10 cellular contexts compared by ENCODE assay signal in genomic region chr3:197468866-197469382, GRCh38.
DNase-seq lines count a peak whose midpoint lies in the region; ATAC-seq, FAIRE-seq and TF ChIP-seq lines count a peak whose summit lies in the region.
"Had no signal": no experiment of that assay in that cellular context is flagged by ENCODE, and none has a peak within 500 bp of the region (broad histone marks: within the 10 kb centered on the region; RNA-seq: fewer than 3 reads in every experiment).

No MANE protein-coding gene starts in this region.

- H3K56ac ChIP-seq in IMR-90 (ENCODE audit: extremely low read depth, insufficient read depth, low read length) = no peak overlapping the region

- H3K9me3 ChIP-seq in IMR-90 (ENCODE audit: control insufficient read depth, insufficient read depth, low read length) (no peaks in the 10 kb centered on the region), testis (no peaks in the 10 kb centered on the region)

- 31% methylated on average over 4 of the region's 5 CpGs; no CpG with 5 or more reads in 1 of the 2 experiments for WGBS in IMR-90 (ENCODE audit: extremely low coverage in 2 of 2, insufficient read length in 1 of 2), 2 experiments
- 43 to 49% methylated on average over 5 of the region's 5 CpGs for WGBS in testis, 2 donors

- H2AFZ ChIP-seq in IMR-90 (replicated peaks; ENCODE audit: low read length, poor library complexity) = no peak overlapping the region

- peaks cover under 1% of the 10 kb centered on the region for H3K36me3 Mint-ChIP-seq in chondrocyte (ENCODE audit: low read depth)

- no peak overlapping the region for H2BK120ac ChIP-seq in IMR-90 (ENCODE audit: low read depth, low read length)

- in situ Hi-C loops in IMR-90 (cut with MboI; ENCODE audit: low sequenced_read_pairs) = no loop called here

- ATAC-seq in IMR-90 (ENCODE audit: low read depth) = peak; percentile 46
- peak; percentile 74 for ATAC-seq in left lobe of liver

- no peak overlapping the region for H3K14ac ChIP-seq in IMR-90 (replicated peaks; ENCODE audit: low read depth, low read length)

- no peak overlapping the region for H3K4me3 ChIP-seq in IMR-90 (ENCODE audit: insufficient read depth, low read depth, low read length)
- no peak overlapping the region for H3K4me3 ChIP-seq in testis

- no peak overlapping the region for H2AK9ac ChIP-seq in IMR-90 (replicated peaks; ENCODE audit: low read depth, low read length, poor library complexity)

- TF ChIP-seq RAD21 in IMR-90 (IDR thresholded peaks at IDR 0.05; ENCODE audit: low read length) = no peak

- H2BK20ac ChIP-seq in IMR-90 (ENCODE audit: low read depth, low read length) = peak overlapping the region; percentile 46; the same call in 1 of the 2 replicates

- H3K36me3 ChIP-seq in IMR-90 (ENCODE audit: control insufficient read depth, insufficient read depth, low read length) (no peaks in the 10 kb centered on the region), testis (ENCODE audit: low read depth, missing control alignments) (no peaks in the 10 kb centered on the region)

- no peak overlapping the region for H3K4ac ChIP-seq in IMR-90 (ENCODE audit: low read depth, low read length)

- POLR2A ChIA-PET in IMR-90 (lab: Charles Lee; ENCODE audit: unreplicated experiment) = no interaction called here

- no peak overlapping the region for H2BK5ac ChIP-seq in IMR-90 (ENCODE audit: low read depth, low read length, poor library complexity, severe bottlenecking)

- no TSS peak for BruUV-seq in IMR-90 (replicated peaks; lab: Mats Ljungman, UMichigan)

- H4K8ac ChIP-seq in IMR-90 (ENCODE audit: low read depth in 2 of 2, low read length in 2 of 2) = no peak overlapping the region

- no peak overlapping the region for H3K9ac ChIP-seq in IMR-90 (ENCODE audit: low read depth, low read length)

- no peaks in the 10 kb centered on the region for H4K20me1 ChIP-seq in IMR-90 (ENCODE audit: insufficient read depth, low read length)

- H3K27me3 Mint-ChIP-seq in chondrocyte (ENCODE audit: low read depth) = no peaks in the 10 kb centered on the region

- intact Hi-C loops in IMR-90 (cut with micrococcal nuclease) = loop anchor here (5.0 kb wide), 1 partner anchor 172 kb away; the partner anchor contains the start of gene DLG1
- intact Hi-C loops in testis (cut with DNase I; ENCODE audit: low total_unique reads) = no loop called here

- dilution Hi-C loops in IMR-90 (cut with HindIII; ENCODE audit: low sequenced_read_pairs, unreplicated experiment) = no loop called here

- H3K27ac ChIP-seq in IMR-90 (ENCODE audit: insufficient read depth, low read length) (no peak overlapping the region), testis (no peak overlapping the region)

- H4K91ac ChIP-seq in IMR-90 (ENCODE audit: insufficient read depth, low read depth, low read length) = no peak overlapping the region

- no peak overlapping the region for H2AK5ac ChIP-seq in IMR-90 (ENCODE audit: low read depth, low read length)

- no peak overlapping the region for H4K5ac ChIP-seq in IMR-90 (ENCODE audit: low read depth, low read length)

- CTCF ChIA-PET in IMR-90 (lab: Yijun Ruan, JAX) = interaction anchor here (0.6 kb wide), 1 partner anchor 319 kb away, joined by 3 read pairs; no protein-coding TSS in a partner anchor

- FAIRE-seq in GM12892 (lab: Jason Lieb, UNC) = no peak
- FAIRE-seq: endometrium had no signal

- peaks cover 83% of the 10 kb centered on the region for H3K4me1 Mint-ChIP-seq in chondrocyte (ENCODE audit: low read depth)

- 0 out of 2 replicates have a peak overlapping the region, but pooled peaks have one; percentile 43 for H3K23ac ChIP-seq in IMR-90 (ENCODE audit: low read depth, low read length)

- H3K4me1 ChIP-seq in IMR-90 (ENCODE audit: control insufficient read depth, insufficient read depth, low read length) (peaks cover 13% of the 10 kb centered on the region), testis (peaks cover 62% of the 10 kb centered on the region)

- no peak overlapping the region for H3K4me2 ChIP-seq in IMR-90 (ENCODE audit: low read depth, low read length)

- DNase-seq in IMR-90 (peak; percentile 46), chondrocyte (ENCODE audit: low spot score) (peak; percentile 24), left lobe of liver (ENCODE audit: low spot score) (peak; percentile 95), testis (peak; percentile 42), GM10266 (ENCODE audit: extremely low spot score) (no peak), HUDEP-2 (lab: John Stamatoyannopoulos, UW; ENCODE audit: unreplicated experiment in 76 of 76) (no peak), GM12892 (ENCODE audit: insufficient read length) (no peak)
- DNase-seq: activated T-cell treated with anti-CD3 and anti-CD28 coated beads, Interleukin-2, amount 50 U/mL, for 24 hours; NCI-H2171 treated with DMSO at 0.1 percent for 48 hours had no signal

- TF ChIP-seq POLR2A in IMR-90 (IDR thresholded peaks at IDR 0.05; ENCODE audit: low read depth, low read length) (no peak), testis (IDR thresholded peaks at IDR 0.05) (no peak), GM12892 (IDR thresholded peaks at IDR 0.05; ENCODE audit: low read depth, low read length) (no peak)

- H3K9me1 ChIP-seq in IMR-90 (ENCODE audit: insufficient read depth, low read length) = 0 out of 2 replicates have a peak, but pooled peaks cover 4% of the 10 kb centered on the region

- TF ChIP-seq CTCF in IMR-90 (conservative IDR thresholded peaks at IDR 0.05; ENCODE audit: low read depth, low read length) = no peak
- no peak for TF ChIP-seq CTCF in chondrocyte (IDR thresholded peaks at IDR 0.05)
- TF ChIP-seq CTCF in testis (IDR thresholded peaks at IDR 0.05) = no peak
- no peak for TF ChIP-seq CTCF in GM10266 (IDR thresholded peaks at IDR 0.05; ENCODE audit: control insufficient read depth, insufficient read depth, low read depth, missing control alignments)

- no peak overlapping the region for H2BK15ac ChIP-seq in IMR-90 (ENCODE audit: low read depth, low read length)

- H3K27ac Mint-ChIP-seq in chondrocyte (ENCODE audit: unreplicated experiment) = peak overlapping the region; percentile 39
- H3K27ac Mint-ChIP-seq: activated T-cell treated with anti-CD3 and anti-CD28 coated beads, Interleukin-2, amount 50 U/mL, for 24 hours had no signal

- H3K18ac ChIP-seq in IMR-90 (ENCODE audit: low read depth, low read length) = no peak overlapping the region

- H3K4me3 Mint-ChIP-seq in chondrocyte (ENCODE audit: unreplicated experiment) = no peak overlapping the region
- H3K4me3 Mint-ChIP-seq: activated T-cell treated with anti-CD3 and anti-CD28 coated beads, Interleukin-2, amount 50 U/mL, for 24 hours had no signal

- no peaks in the 10 kb centered on the region for H3K79me1 ChIP-seq in IMR-90 (ENCODE audit: low read depth in 1 of 2, low read length in 2 of 2)

- no peaks in the 10 kb centered on the region for H3K9me3 Mint-ChIP-seq in chondrocyte (ENCODE audit: low read depth)
- H3K9me3 Mint-ChIP-seq: activated T-cell treated with anti-CD3 and anti-CD28 coated beads, Interleukin-2, amount 50 U/mL, for 24 hours had no signal

- H3K27me3 ChIP-seq in IMR-90 (ENCODE audit: control insufficient read depth, insufficient read depth, low read length) (peaks cover 4% of the 10 kb centered on the region), testis (no peaks in the 10 kb centered on the region)

TF ChIP-seq in IMR-90, 13 proteins besides CTCF, POLR2A, EP300 and RAD21:
- TF ChIP-seq RCOR1 (IDR thresholded peaks at IDR 0.05; ENCODE audit: insufficient replicate concordance, low read length) (no peak), FOS (IDR thresholded peaks at IDR 0.05; ENCODE audit: low read depth, low read length) (no peak), MAFK (IDR thresholded peaks at IDR 0.05; ENCODE audit: low read depth, low read length) (no peak), CHD1 (IDR thresholded peaks at IDR 0.05; ENCODE audit: low read depth, low read length) (no peak), NFE2L2 (IDR thresholded peaks at IDR 0.05; ENCODE audit: low read depth, low read length) (no peak), MXI1 (IDR thresholded peaks at IDR 0.05; ENCODE audit: borderline replicate concordance, low read depth, low read length) (no peak), RFX5 (IDR thresholded peaks at IDR 0.05; ENCODE audit: low read depth, low read length) (no peak), SMC3 (IDR thresholded peaks at IDR 0.05; ENCODE audit: low read depth, low read length) (no peak), CEBPB (IDR thresholded peaks at IDR 0.05; ENCODE audit: low read depth, low read length) (no peak), MAZ (IDR thresholded peaks at IDR 0.05; ENCODE audit: borderline replicate concordance, low read depth, low read length) (no peak), ELK1 (IDR thresholded peaks at IDR 0.05; ENCODE audit: borderline replicate concordance, low read depth, low read length) (no peak), BHLHE40 (IDR thresholded peaks at IDR 0.05; ENCODE audit: low read depth, low read length) (no peak)
- TF ChIP-seq, protein P1, sequence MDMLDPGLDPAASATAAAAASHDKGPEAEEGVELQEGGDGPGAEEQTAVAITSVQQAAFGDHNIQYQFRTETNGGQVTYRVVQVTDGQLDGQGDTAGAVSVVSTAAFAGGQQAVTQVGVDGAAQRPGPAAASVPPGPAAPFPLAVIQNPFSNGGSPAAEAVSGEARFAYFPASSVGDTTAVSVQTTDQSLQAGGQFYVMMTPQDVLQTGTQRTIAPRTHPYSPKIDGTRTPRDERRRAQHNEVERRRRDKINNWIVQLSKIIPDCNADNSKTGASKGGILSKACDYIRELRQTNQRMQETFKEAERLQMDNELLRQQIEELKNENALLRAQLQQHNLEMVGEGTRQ (IDR thresholded peaks at IDR 0.05; ENCODE audit: low read depth, low read length) = no peak

Comparison
In these comparisons a context has a peak if more than half of its experiments do, and no peak if none do; other contexts are left out.
1. DNase-seq: peak in IMR-90 (single experiment), chondrocyte (single experiment), left lobe of liver (single experiment) and testis (single experiment); none in GM10266 (single experiment), HUDEP-2 (0 of 76) and GM12892 (single experiment).